1 cellular context compared by ENCODE assay signal in the genomic region with DNA sequence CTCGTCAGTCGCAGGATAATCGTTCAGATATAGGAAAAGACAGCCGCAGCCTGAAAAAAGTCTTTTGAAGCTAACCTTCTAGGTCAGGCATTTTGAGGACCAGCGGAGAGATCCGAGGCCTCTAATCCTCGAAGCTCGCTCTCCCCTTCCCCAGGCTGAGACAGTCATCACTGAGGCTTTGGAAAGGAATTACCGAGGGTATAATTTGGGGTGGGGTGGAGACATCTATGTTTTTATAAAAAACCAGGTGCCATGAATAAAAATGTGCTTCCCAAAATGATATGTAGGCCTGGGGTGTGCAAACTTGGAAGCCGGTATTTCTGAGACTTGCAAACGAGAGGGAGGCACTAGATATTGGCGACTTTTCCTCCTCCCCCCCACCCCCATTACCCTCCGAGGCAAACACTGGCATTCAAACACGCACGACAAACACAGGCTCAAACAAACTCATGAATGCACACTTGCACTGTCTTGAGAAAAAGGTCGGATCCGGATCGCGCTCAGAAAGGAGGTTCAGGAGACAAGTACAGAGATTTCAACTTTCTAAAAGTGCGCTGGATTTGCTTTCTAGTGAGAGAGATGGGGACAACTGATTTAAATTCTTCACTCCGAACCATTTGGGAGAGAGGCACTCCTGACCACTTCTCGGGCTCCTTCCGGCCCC.
TF ChIP-seq lines count a peak whose summit lies in the region.

No MANE protein-coding gene starts in this region.

TF ChIP-seq in HEK293, 187 proteins besides CTCF, POLR2A, EP300 and RAD21 (continued from another document):
- TF ChIP-seq, protein P1, sequence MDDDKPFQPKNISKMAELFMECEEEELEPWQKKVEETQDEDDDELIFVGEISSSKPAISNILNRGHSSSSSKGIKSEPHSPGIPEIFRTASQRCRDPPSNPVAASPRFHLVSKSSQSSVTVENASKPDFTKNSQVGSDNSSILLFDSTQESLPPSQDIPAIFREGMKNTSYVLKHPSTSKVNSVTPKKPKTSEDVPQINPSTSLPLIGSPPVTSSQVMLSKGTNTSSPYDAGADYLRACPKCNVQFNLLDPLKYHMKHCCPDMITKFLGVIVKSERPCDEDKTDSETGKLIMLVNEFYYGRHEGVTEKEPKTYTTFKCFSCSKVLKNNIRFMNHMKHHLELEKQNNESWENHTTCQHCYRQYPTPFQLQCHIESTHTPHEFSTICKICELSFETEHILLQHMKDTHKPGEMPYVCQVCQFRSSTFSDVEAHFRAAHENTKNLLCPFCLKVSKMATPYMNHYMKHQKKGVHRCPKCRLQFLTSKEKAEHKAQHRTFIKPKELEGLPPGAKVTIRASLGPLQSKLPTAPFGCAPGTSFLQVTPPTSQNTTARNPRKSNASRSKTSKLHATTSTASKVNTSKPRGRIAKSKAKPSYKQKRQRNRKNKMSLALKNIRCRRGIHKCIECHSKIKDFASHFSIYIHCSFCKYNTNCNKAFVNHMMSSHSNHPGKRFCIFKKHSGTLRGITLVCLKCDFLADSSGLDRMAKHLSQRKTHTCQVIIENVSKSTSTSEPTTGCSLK (tag by site-specific recombination; IDR thresholded peaks at IDR 0.05): no peak
- TF ChIP-seq ZNF629 (tag by site-specific recombination; IDR thresholded peaks at IDR 0.05) (no peak), ZNF701 (tag by site-specific recombination; IDR thresholded peaks at IDR 0.05) (no peak)
TF ChIP-seq in HEK293: peak in this region for 2.
